28 cellular contexts compared by ENCODE assay signal in the genomic region with DNA sequence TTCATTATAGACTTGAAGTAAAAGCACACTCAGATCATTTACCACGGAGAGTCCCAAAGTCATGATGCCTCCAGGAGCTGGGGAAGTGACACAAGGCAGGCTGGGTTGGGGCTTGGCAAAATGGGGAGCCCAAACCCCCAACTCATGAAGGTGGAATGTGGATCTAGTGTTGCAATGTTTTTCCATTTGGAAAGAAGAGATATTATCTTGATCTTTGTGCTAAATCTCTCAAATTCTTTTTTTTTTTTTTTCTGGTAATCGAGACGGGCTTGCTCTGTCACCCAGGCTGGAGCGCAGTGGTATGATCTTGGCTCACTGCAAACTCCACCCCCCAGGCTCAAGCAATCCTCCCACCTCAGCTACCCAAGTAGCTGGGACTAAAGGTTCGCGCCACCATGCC. TPM values are rescaled to one million over a fixed set of nuclear protein-coding genes. Genes with fewer than 3 reads are reported as not detected.
A peak's percentile ranks its signal among the peaks of the same experiment; 100 is the strongest.
DNase-seq lines count a peak whose midpoint lies in the region; ATAC-seq and TF ChIP-seq lines count a peak whose summit lies in the region.
"Had no signal": no experiment of that assay in that cellular context is flagged by ENCODE, and none has a peak within 500 bp of the region (broad histone marks: within the 10 kb centered on the region; RNA-seq: fewer than 3 reads in every experiment).

No MANE protein-coding gene starts in this region.

- peaks cover 42% of the 10 kb centered on the region for H3K4me1 ChIP-seq in PC-9 (replicated peaks; ENCODE audit: insufficient read depth)
- H3K4me1 ChIP-seq in aorta (ENCODE audit: control insufficient read depth in 1 of 2, insufficient read depth in 2 of 2, low read length in 2 of 2) = no peaks in the 10 kb centered on the region
- H3K4me1 ChIP-seq: Peyer's patch had no signal

- POLR2A ChIA-PET in PC-9 (lab: Charles Lee; ENCODE audit: unreplicated experiment) = interaction anchor here (0.5 kb wide), 1 partner anchor 130 kb away, joined by 3 read pairs; a partner anchor contains a TSS

- TF ChIP-seq CTCF in PC-9 (conservative IDR thresholded peaks at IDR 0.05) (no peak), chondrocyte (IDR thresholded peaks at IDR 0.05) (no peak), type B pancreatic cell (conservative IDR thresholded peaks at IDR 0.05) (no peak)

- H3K27ac Mint-ChIP-seq in chondrocyte (ENCODE audit: unreplicated experiment) (no peak overlapping the region), type B pancreatic cell (no peak overlapping the region)
- H3K27ac Mint-ChIP-seq: CD4-positive, CD25-positive, alpha-beta regulatory T cell had no signal

- 71 to 82% methylated on average over 6 of the region's 6 CpGs for WGBS in aorta, 2 donors

- no peaks in the 10 kb centered on the region for H3K79me2 ChIP-seq in PC-9 (ENCODE audit: low read depth)

- H3F3A ChIP-seq in PC-9 (ENCODE audit: insufficient read depth, low read depth) = peaks cover 29% of the 10 kb centered on the region; the same call in 1 of the 2 replicates

- peak overlapping the region; percentile 69 for H3K4me2 ChIP-seq in PC-9
- H3K4me2 ChIP-seq: BLaER1 had no signal

- CTCF ChIA-PET in PC-9 (lab: Charles Lee) = no interaction called here

- H3K36me3 Mint-ChIP-seq in chondrocyte (ENCODE audit: low read depth) (peaks cover 4% of the 10 kb centered on the region), type B pancreatic cell (no peaks in the 10 kb centered on the region)
- H3K36me3 Mint-ChIP-seq: CD4-positive, CD25-positive, alpha-beta regulatory T cell had no signal

- H3K36me3 ChIP-seq in H7 (replicated peaks; ENCODE audit: control insufficient read depth, insufficient read depth, low read length) (no peaks in the 10 kb centered on the region), PC-9 (ENCODE audit: low read depth) (no peaks in the 10 kb centered on the region), aorta (ENCODE audit: control insufficient read depth in 1 of 2, insufficient read depth in 2 of 2, low read length in 1 of 2) (no peaks in the 10 kb centered on the region)
- H3K36me3 ChIP-seq: BLaER1, Peyer's patch had no signal

- no peaks in the 10 kb centered on the region for H4K20me1 ChIP-seq in PC-9 (ENCODE audit: insufficient read depth)
- H4K20me1 ChIP-seq: BLaER1 had no signal

- H3K9me3 ChIP-seq in PC-9 (ENCODE audit: insufficient read depth, low read depth) (no peaks in the 10 kb centered on the region), aorta (ENCODE audit: control insufficient read depth, low read length) (peaks cover 8% of the 10 kb centered on the region)
- H3K9me3 ChIP-seq: BLaER1, Peyer's patch had no signal

- intact Hi-C loops in PC-9 (cut with micrococcal nuclease; ENCODE audit: unreplicated experiment) = no loop called here
- intact Hi-C loops in aorta (cut with DNase I) = no loop called here

- ATAC-seq in aorta (ENCODE audit: low FRiP score) = no peak
- ATAC-seq: GM12878, HepG2 had no signal

- peak overlapping the region; percentile 28; the same call in 1 of the 2 replicates for H2AFZ ChIP-seq in PC-9

- H3K4me1 Mint-ChIP-seq in chondrocyte (ENCODE audit: low read depth) = no peaks in the 10 kb centered on the region
- peaks cover 14% of the 10 kb centered on the region for H3K4me1 Mint-ChIP-seq in type B pancreatic cell (ENCODE audit: unreplicated experiment)
- H3K4me1 Mint-ChIP-seq: CD4-positive, CD25-positive, alpha-beta regulatory T cell had no signal

- no peak overlapping the region for H3K4me3 Mint-ChIP-seq in chondrocyte (ENCODE audit: unreplicated experiment)
- no peak overlapping the region for H3K4me3 Mint-ChIP-seq in type B pancreatic cell
- H3K4me3 Mint-ChIP-seq: CD4-positive, CD25-positive, alpha-beta regulatory T cell had no signal

- H3K9me3 Mint-ChIP-seq in chondrocyte (ENCODE audit: low read depth) (peaks cover 6% of the 10 kb centered on the region), type B pancreatic cell (peaks cover 8% of the 10 kb centered on the region)

- peak overlapping the region; percentile 90 for H3K27ac ChIP-seq in PC-9
- no peak overlapping the region for H3K27ac ChIP-seq in aorta (ENCODE audit: low read depth in 1 of 2, low read length in 2 of 2)
- H3K27ac ChIP-seq: 22Rv1, BLaER1, Peyer's patch, SK-N-MC had no signal

- DNase-seq in AG08395 (ENCODE audit: low spot score) (peak; percentile 15), H7 (peak; percentile 13), PC-9 (peak; percentile 58 to 92), chondrocyte (ENCODE audit: low spot score) (peak; percentile 2), type B pancreatic cell (ENCODE audit: extremely low spot score, unreplicated experiment) (no peak), glomerular visceral epithelial cell (ENCODE audit: extremely low spot score) (no peak), aorta (no peak)
- DNase-seq: CD4-positive, CD25-positive, alpha-beta regulatory T cell; DMS153; DND-41; Kasumi-1; NCI-H1105 treated with DMSO at 0.1 percent for 48 hours; NCI-H146; NCI-H1930; NCI-H2107; NCI-H446; NCI-H526; Peyer's patch; SHP77 treated with DMSO at 0.1 percent for 48 hours had no signal

- no peak overlapping the region for H3K4me3 ChIP-seq in H7 (ENCODE audit: insufficient read depth, low read depth, low read length)
- peak overlapping the region; percentile 9; the same call in 1 of the 2 replicates for H3K4me3 ChIP-seq in PC-9
- no peak overlapping the region for H3K4me3 ChIP-seq in aorta (ENCODE audit: low read length in 2 of 2)
- H3K4me3 ChIP-seq: BLaER1, GM12878, Peyer's patch, SK-N-MC had no signal

- H3K27me3 ChIP-seq in H7 (ENCODE audit: control insufficient read depth, insufficient read depth, low read length) (no peaks in the 10 kb centered on the region), PC-9 (ENCODE audit: insufficient read depth, low read depth) (no peaks in the 10 kb centered on the region), aorta (ENCODE audit: control insufficient read depth in 1 of 2, insufficient read depth in 2 of 2, low read length in 1 of 2) (peaks cover 0 to 2% of the 10 kb centered on the region in 2 donors)
- H3K27me3 ChIP-seq: BLaER1, Peyer's patch had no signal

- H3K9me2 ChIP-seq in PC-9 (ENCODE audit: insufficient read depth) = no peaks in the 10 kb centered on the region

- no TSS peak for BruUV-seq in PC-9 (replicated peaks; lab: Mats Ljungman, UMichigan)

- H3K27me3 Mint-ChIP-seq in chondrocyte (ENCODE audit: low read depth) = peaks cover 66% of the 10 kb centered on the region
- peaks cover 6% of the 10 kb centered on the region for H3K27me3 Mint-ChIP-seq in type B pancreatic cell

RNA-seq across cellular contexts. Expression of a gene that starts 7.5 kb away (rescaled TPM):
- total RNA-seq in H7 (2014; rRNA removed; shearing (Covaris generic)) = not detected in 2 replicates
- total RNA-seq in PC-9 (2021) (not detected in 2 replicates), chondrocyte (not detected in 3 replicates), type B pancreatic cell (ENCODE audit: low replicate concordance) (0.12 and 0.17 TPM in 2 replicates), aorta (not detected)
- under 1 TPM; 0.03 to 0.13 TPM for polyA plus RNA-seq in aorta
- total RNA-seq: CD4-positive, CD25-positive, alpha-beta regulatory T cell; G401; GM12878; H4; HepG2; HT1080; MCF 10A; Peyer's patch had no signal
- polyA plus RNA-seq: CD4-positive, CD25-positive, alpha-beta regulatory T cell; GM12878; HepG2 had no signal

RNA-seq across cellular contexts. Expression of a gene that starts 47.3 kb away (rescaled TPM):
- 0.59 and 0.97 TPM in 2 replicates for total RNA-seq in H7 (2014; rRNA removed; shearing (Covaris generic))
- total RNA-seq in PC-9 (2021) (not detected in 2 replicates), chondrocyte (3.5 to 5.7 TPM (median 5.6 TPM) in 3 replicates), type B pancreatic cell (ENCODE audit: low replicate concordance) (0.95 and 2.0 TPM in 2 replicates), aorta (10 to 100 TPM; 11.8 to 33.5 TPM)
- 10 to 100 TPM; 23.0 to 72.2 TPM for polyA plus RNA-seq in aorta
- total RNA-seq: CD4-positive, CD25-positive, alpha-beta regulatory T cell; G401; GM12878; H4; HepG2; MCF 10A had no signal
- polyA plus RNA-seq: CD4-positive, CD25-positive, alpha-beta regulatory T cell; GM12878; HepG2 had no signal

RNA-seq across cellular contexts. Expression of a gene that starts 56.4 kb away (rescaled TPM):
- 0.78 TPM in 1 of 2 replicates, not detected in the other for total RNA-seq in H7 (2014; rRNA removed; shearing (Covaris generic))
- total RNA-seq in PC-9 (2021) (not detected in 2 replicates), chondrocyte (not detected in 3 replicates), type B pancreatic cell (ENCODE audit: low replicate concordance) (not detected in 2 replicates), aorta (under 1 TPM in 1 of 2 donors, not detected in 1; 0.33 TPM)
- polyA plus RNA-seq in aorta = 1 to 10 TPM in 1 of 2 donors, not detected in 1; 1.0 TPM
- total RNA-seq: CD4-positive, CD25-positive, alpha-beta regulatory T cell; G401; H4; HepG2; HT1080; MCF 10A had no signal
- polyA plus RNA-seq: HepG2 had no signal

Comparison
In these comparisons a context has a peak if more than half of its experiments do, and no peak if none do; other contexts are left out.
1. DNase-seq: peak in AG08395 (single experiment), H7 (single experiment), PC-9 (2 of 2) and chondrocyte (single experiment); none in type B pancreatic cell (single experiment), glomerular visceral epithelial cell (single experiment) and aorta (0 of 2).